In genomic region chr7:100407285-100408180, GRCh38 we compare ENCODE assay signal across 7 cellular contexts.
A peak's percentile ranks its signal among the peaks of the same experiment; 100 is the strongest.
DNase-seq lines count a peak whose midpoint lies in the region; ATAC-seq and TF ChIP-seq lines count a peak whose summit lies in the region.

No MANE protein-coding gene starts in this region.

- H3K36me3 ChIP-seq in parathyroid adenoma (ENCODE audit: control insufficient read depth, insufficient read depth, low read length) = no peaks in the 10 kb centered on the region

- peak overlapping the region; percentile 4 for H2AFZ ChIP-seq in parathyroid adenoma

- H3K4me3 ChIP-seq in HFF-Myc (replicated peaks; ENCODE audit: low read depth, low read length) = no peak overlapping the region
- H3K4me3 ChIP-seq in parathyroid adenoma (ENCODE audit: low read depth, low read length) = no peak overlapping the region

- peak; percentile 71 for TF ChIP-seq CTCF in HFF-Myc (IDR thresholded peaks at IDR 0.05; ENCODE audit: low read depth, low read length, missing control alignments)
- TF ChIP-seq CTCF in parathyroid adenoma (IDR thresholded peaks at IDR 0.05) = peak; percentile 73

- no peak overlapping the region for H3K9ac ChIP-seq in parathyroid adenoma

- no peaks in the 10 kb centered on the region for H3K27me3 ChIP-seq in parathyroid adenoma (ENCODE audit: control insufficient read depth, insufficient read depth, low read length)

- no peaks in the 10 kb centered on the region for H3K79me2 ChIP-seq in parathyroid adenoma

- no peaks in the 10 kb centered on the region for H3K9me3 ChIP-seq in parathyroid adenoma (ENCODE audit: control insufficient read depth, low read length)

- no peak overlapping the region for H3K27ac ChIP-seq in parathyroid adenoma

- ATAC-seq in GM18870 (IDR thresholded peaks at IDR 0.05; ENCODE audit: unreplicated experiment) = no peak

- no peaks in the 10 kb centered on the region for H3K4me1 ChIP-seq in parathyroid adenoma

- H3K4me2 ChIP-seq in parathyroid adenoma (ENCODE audit: low read length) = no peak overlapping the region

- DNase-seq in EH (ENCODE audit: low read depth) (peak; percentile 79), HFF-Myc (ENCODE audit: extremely low read depth, low read depth) (peak; percentile 41), NCI-H526 treated with DMSO at 0.1 percent for 48 hours (lab: John Stamatoyannopoulos, UW) (peak; percentile 18), activated T-cell treated with anti-CD3 and anti-CD28 coated beads for 4 hours (peak; percentile 46), fibroblast of the conjunctiva (ENCODE audit: low read depth) (peak; percentile 56)

Comparison
In these comparisons a context has a peak if more than half of its experiments do, and no peak if none do; other contexts are left out.
1. DNase-seq: peak in every context shown above with its lines; median percentile 79 in EH; 56 in fibroblast of the conjunctiva; 46 in activated T-cell treated with anti-CD3 and anti-CD28 coated beads for 4 hours; 41 in HFF-Myc; 18 in NCI-H526 treated with DMSO at 0.1 percent for 48 hours.